ENCODE assay signal across 2 cellular contexts in the genomic region with DNA sequence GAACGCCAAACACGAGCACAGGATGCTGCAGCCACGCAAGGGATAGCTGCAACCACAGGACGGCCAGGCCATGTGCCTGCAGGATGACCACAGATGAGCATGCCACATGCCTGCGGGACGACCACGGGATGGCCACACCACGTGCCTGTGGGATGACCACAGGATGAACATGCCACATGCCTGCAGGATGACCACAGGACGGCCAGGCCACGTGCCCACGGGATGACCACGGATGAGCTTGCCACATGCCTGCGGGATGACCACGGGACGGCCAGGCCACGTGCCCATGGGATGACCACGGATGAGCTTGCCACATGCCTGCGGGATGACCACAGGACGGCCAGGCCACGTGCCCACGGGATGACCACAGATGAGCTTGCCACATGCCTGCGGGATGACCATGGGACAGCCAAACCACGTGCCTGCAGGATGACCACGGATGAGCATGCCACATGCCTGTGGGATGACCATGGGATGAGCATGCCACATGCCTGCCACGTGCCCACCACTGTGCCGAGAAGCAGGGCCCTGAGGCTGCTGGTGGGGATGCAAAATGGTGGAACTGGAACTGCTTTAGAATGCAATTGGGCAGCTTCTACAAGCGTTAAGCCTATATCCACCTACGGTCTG.
TF ChIP-seq lines count a peak whose summit lies in the region.

No MANE protein-coding gene starts in this region.

TF ChIP-seq in SK-N-SH, 30 proteins besides CTCF, POLR2A, EP300 and RAD21 (continued from another document):
- TF ChIP-seq, protein P1, sequence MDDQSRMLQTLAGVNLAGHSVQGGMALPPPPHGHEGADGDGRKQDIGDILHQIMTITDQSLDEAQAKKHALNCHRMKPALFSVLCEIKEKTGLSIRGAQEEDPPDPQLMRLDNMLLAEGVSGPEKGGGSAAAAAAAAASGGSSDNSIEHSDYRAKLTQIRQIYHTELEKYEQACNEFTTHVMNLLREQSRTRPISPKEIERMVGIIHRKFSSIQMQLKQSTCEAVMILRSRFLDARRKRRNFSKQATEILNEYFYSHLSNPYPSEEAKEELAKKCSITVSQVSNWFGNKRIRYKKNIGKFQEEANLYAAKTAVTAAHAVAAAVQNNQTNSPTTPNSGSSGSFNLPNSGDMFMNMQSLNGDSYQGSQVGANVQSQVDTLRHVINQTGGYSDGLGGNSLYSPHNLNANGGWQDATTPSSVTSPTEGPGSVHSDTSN (IDR thresholded peaks at IDR 0.05) = no peak
- TF ChIP-seq TEAD4 (IDR thresholded peaks at IDR 0.05; ENCODE audit: borderline replicate concordance, insufficient read depth) (no peak), FOSL2 (IDR thresholded peaks at IDR 0.05; ENCODE audit: borderline replicate concordance, low read depth) (no peak), TCF12 (IDR thresholded peaks at IDR 0.05) (no peak), NFIC (IDR thresholded peaks at IDR 0.05; ENCODE audit: borderline replicate concordance) (no peak), EZH2phosphoT487 (IDR thresholded peaks at IDR 0.05; ENCODE audit: borderline replicate concordance, low read depth) (no peak), ELF1 (IDR thresholded peaks at IDR 0.05) (no peak), SMC3 (IDR thresholded peaks at IDR 0.05; ENCODE audit: low read depth, low read length) (no peak), POLR2AphosphoS5 (IDR thresholded peaks at IDR 0.05; ENCODE audit: low read depth, low read length) (no peak), FOXM1 (IDR thresholded peaks at IDR 0.05; ENCODE audit: low read depth) (no peak), JUND (IDR thresholded peaks at IDR 0.05) (no peak), MEF2A (IDR thresholded peaks at IDR 0.05; ENCODE audit: borderline replicate concordance, low read depth) (no peak), RXRA (IDR thresholded peaks at IDR 0.05; ENCODE audit: borderline replicate concordance, low read depth) (no peak)
- TF ChIP-seq, protein P2, sequence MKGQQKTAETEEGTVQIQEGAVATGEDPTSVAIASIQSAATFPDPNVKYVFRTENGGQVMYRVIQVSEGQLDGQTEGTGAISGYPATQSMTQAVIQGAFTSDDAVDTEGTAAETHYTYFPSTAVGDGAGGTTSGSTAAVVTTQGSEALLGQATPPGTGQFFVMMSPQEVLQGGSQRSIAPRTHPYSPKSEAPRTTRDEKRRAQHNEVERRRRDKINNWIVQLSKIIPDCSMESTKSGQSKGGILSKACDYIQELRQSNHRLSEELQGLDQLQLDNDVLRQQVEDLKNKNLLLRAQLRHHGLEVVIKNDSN (IDR thresholded peaks at IDR 0.05; ENCODE audit: borderline replicate concordance, low read depth) = no peak
- TF ChIP-seq, protein P3, sequence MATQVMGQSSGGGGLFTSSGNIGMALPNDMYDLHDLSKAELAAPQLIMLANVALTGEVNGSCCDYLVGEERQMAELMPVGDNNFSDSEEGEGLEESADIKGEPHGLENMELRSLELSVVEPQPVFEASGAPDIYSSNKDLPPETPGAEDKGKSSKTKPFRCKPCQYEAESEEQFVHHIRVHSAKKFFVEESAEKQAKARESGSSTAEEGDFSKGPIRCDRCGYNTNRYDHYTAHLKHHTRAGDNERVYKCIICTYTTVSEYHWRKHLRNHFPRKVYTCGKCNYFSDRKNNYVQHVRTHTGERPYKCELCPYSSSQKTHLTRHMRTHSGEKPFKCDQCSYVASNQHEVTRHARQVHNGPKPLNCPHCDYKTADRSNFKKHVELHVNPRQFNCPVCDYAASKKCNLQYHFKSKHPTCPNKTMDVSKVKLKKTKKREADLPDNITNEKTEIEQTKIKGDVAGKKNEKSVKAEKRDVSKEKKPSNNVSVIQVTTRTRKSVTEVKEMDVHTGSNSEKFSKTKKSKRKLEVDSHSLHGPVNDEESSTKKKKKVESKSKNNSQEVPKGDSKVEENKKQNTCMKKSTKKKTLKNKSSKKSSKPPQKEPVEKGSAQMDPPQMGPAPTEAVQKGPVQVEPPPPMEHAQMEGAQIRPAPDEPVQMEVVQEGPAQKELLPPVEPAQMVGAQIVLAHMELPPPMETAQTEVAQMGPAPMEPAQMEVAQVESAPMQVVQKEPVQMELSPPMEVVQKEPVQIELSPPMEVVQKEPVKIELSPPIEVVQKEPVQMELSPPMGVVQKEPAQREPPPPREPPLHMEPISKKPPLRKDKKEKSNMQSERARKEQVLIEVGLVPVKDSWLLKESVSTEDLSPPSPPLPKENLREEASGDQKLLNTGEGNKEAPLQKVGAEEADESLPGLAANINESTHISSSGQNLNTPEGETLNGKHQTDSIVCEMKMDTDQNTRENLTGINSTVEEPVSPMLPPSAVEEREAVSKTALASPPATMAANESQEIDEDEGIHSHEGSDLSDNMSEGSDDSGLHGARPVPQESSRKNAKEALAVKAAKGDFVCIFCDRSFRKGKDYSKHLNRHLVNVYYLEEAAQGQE (IDR thresholded peaks at IDR 0.05; ENCODE audit: low read depth, low read length) = no peak
- TF ChIP-seq, protein P4, sequence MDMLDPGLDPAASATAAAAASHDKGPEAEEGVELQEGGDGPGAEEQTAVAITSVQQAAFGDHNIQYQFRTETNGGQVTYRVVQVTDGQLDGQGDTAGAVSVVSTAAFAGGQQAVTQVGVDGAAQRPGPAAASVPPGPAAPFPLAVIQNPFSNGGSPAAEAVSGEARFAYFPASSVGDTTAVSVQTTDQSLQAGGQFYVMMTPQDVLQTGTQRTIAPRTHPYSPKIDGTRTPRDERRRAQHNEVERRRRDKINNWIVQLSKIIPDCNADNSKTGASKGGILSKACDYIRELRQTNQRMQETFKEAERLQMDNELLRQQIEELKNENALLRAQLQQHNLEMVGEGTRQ (IDR thresholded peaks at IDR 0.05; ENCODE audit: borderline replicate concordance, low read depth, low read length) = no peak
- TF ChIP-seq, protein P5, sequence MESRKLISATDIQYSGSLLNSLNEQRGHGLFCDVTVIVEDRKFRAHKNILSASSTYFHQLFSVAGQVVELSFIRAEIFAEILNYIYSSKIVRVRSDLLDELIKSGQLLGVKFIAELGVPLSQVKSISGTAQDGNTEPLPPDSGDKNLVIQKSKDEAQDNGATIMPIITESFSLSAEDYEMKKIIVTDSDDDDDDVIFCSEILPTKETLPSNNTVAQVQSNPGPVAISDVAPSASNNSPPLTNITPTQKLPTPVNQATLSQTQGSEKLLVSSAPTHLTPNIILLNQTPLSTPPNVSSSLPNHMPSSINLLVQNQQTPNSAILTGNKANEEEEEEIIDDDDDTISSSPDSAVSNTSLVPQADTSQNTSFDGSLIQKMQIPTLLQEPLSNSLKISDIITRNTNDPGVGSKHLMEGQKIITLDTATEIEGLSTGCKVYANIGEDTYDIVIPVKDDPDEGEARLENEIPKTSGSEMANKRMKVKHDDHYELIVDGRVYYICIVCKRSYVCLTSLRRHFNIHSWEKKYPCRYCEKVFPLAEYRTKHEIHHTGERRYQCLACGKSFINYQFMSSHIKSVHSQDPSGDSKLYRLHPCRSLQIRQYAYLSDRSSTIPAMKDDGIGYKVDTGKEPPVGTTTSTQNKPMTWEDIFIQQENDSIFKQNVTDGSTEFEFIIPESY (IDR thresholded peaks at IDR 0.05; ENCODE audit: borderline replicate concordance, low read depth) = no peak

TF ChIP-seq in SK-N-SH treated with all-trans-retinoic acid at 6 μM for 48 hours, 23 proteins besides CTCF, POLR2A, EP300 and RAD21 (continued from another document):
- TF ChIP-seq, protein P6, sequence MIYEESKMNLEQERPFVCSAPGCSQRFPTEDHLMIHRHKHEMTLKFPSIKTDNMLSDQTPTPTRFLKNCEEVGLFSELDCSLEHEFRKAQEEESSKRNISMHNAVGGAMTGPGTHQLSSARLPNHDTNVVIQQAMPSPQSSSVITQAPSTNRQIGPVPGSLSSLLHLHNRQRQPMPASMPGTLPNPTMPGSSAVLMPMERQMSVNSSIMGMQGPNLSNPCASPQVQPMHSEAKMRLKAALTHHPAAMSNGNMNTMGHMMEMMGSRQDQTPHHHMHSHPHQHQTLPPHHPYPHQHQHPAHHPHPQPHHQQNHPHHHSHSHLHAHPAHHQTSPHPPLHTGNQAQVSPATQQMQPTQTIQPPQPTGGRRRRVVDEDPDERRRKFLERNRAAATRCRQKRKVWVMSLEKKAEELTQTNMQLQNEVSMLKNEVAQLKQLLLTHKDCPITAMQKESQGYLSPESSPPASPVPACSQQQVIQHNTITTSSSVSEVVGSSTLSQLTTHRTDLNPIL (CRISPR knock-in tag; IDR thresholded peaks at IDR 0.05; ENCODE audit: low read depth) = no peak
- TF ChIP-seq TOX (CRISPR knock-in tag; IDR thresholded peaks at IDR 0.05; ENCODE audit: borderline replicate concordance) = no peak
- TF ChIP-seq BACH2 (CRISPR knock-in tag; IDR thresholded peaks at IDR 0.05; ENCODE audit: borderline replicate concordance) = no peak
- no peak for TF ChIP-seq ISL1 (CRISPR knock-in tag; IDR thresholded peaks at IDR 0.05)
- TF ChIP-seq ZC3H10 (CRISPR knock-in tag; IDR thresholded peaks at IDR 0.05) = no peak
- TF ChIP-seq ZNF565 (CRISPR knock-in tag; conservative IDR thresholded peaks at IDR 0.05; ENCODE audit: low read depth) = no peak
- no peak for TF ChIP-seq CSDC2 (CRISPR knock-in tag; IDR thresholded peaks at IDR 0.05)
- TF ChIP-seq, protein P7, sequence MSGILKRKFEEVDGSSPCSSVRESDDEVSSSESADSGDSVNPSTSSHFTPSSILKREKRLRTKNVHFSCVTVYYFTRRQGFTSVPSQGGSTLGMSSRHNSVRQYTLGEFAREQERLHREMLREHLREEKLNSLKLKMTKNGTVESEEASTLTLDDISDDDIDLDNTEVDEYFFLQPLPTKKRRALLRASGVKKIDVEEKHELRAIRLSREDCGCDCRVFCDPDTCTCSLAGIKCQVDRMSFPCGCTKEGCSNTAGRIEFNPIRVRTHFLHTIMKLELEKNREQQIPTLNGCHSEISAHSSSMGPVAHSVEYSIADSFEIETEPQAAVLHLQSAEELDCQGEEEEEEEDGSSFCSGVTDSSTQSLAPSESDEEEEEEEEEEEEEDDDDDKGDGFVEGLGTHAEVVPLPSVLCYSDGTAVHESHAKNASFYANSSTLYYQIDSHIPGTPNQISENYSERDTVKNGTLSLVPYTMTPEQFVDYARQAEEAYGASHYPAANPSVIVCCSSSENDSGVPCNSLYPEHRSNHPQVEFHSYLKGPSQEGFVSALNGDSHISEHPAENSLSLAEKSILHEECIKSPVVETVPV (CRISPR knock-in tag; IDR thresholded peaks at IDR 0.05) = no peak
- TF ChIP-seq, protein P8, sequence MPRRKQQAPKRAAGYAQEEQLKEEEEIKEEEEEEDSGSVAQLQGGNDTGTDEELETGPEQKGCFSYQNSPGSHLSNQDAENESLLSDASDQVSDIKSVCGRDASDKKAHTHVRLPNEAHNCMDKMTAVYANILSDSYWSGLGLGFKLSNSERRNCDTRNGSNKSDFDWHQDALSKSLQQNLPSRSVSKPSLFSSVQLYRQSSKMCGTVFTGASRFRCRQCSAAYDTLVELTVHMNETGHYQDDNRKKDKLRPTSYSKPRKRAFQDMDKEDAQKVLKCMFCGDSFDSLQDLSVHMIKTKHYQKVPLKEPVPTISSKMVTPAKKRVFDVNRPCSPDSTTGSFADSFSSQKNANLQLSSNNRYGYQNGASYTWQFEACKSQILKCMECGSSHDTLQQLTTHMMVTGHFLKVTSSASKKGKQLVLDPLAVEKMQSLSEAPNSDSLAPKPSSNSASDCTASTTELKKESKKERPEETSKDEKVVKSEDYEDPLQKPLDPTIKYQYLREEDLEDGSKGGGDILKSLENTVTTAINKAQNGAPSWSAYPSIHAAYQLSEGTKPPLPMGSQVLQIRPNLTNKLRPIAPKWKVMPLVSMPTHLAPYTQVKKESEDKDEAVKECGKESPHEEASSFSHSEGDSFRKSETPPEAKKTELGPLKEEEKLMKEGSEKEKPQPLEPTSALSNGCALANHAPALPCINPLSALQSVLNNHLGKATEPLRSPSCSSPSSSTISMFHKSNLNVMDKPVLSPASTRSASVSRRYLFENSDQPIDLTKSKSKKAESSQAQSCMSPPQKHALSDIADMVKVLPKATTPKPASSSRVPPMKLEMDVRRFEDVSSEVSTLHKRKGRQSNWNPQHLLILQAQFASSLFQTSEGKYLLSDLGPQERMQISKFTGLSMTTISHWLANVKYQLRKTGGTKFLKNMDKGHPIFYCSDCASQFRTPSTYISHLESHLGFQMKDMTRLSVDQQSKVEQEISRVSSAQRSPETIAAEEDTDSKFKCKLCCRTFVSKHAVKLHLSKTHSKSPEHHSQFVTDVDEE (CRISPR knock-in tag; IDR thresholded peaks at IDR 0.05) = no peak
- TF ChIP-seq, protein P9, sequence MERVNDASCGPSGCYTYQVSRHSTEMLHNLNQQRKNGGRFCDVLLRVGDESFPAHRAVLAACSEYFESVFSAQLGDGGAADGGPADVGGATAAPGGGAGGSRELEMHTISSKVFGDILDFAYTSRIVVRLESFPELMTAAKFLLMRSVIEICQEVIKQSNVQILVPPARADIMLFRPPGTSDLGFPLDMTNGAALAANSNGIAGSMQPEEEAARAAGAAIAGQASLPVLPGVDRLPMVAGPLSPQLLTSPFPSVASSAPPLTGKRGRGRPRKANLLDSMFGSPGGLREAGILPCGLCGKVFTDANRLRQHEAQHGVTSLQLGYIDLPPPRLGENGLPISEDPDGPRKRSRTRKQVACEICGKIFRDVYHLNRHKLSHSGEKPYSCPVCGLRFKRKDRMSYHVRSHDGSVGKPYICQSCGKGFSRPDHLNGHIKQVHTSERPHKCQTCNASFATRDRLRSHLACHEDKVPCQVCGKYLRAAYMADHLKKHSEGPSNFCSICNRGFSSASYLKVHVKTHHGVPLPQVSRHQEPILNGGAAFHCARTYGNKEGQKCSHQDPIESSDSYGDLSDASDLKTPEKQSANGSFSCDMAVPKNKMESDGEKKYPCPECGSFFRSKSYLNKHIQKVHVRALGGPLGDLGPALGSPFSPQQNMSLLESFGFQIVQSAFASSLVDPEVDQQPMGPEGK (CRISPR knock-in tag; IDR thresholded peaks at IDR 0.05; ENCODE audit: borderline replicate concordance) = no peak
- TF ChIP-seq SNAI2 (CRISPR knock-in tag; IDR thresholded peaks at IDR 0.05) = no peak
- no peak for TF ChIP-seq OSR1 (CRISPR knock-in tag; IDR thresholded peaks at IDR 0.05)
- no peak for TF ChIP-seq ESRRG (CRISPR knock-in tag; IDR thresholded peaks at IDR 0.05)
